In genomic region chr12:50103767-50104321, GRCh38 we compare ENCODE assay signal across 8 cellular contexts. TPM values are rescaled to one million over a fixed set of nuclear protein-coding genes. Genes with fewer than 3 reads are reported as not detected.
DNase-seq lines count a peak whose midpoint lies in the region; ATAC-seq and TF ChIP-seq lines count a peak whose summit lies in the region.

GPD1 (plus strand) TSS chr12:50104008; CDS start chr12:50104051, 43 bp downstream.

- no peak for TF ChIP-seq CTCF in cardiac muscle cell (IDR thresholded peaks at IDR 0.05; ENCODE audit: low read depth, low read length)

- H3K36me3 ChIP-seq in MG63 (peaks cover 16% of the 10 kb centered on the region), cardiac muscle cell (peaks cover 15% of the 10 kb centered on the region)

- ATAC-seq in GM18498 (IDR thresholded peaks at IDR 0.05; ENCODE audit: unreplicated experiment) = no peak
- ATAC-seq in HG02763 (IDR thresholded peaks at IDR 0.05; ENCODE audit: unreplicated experiment) = no peak

- peak; percentile 69 for DNase-seq in COLO668 (lab: John Stamatoyannopoulos, UW; ENCODE audit: unreplicated experiment)
- DNase-seq in MG63 = peak; percentile 17
- DNase-seq in activated naive CD4-positive, alpha-beta T cell treated with anti-CD3 and anti-CD28 coated beads, Interleukin-2, amount 50 U/mL, for 16 hours = peak; percentile 42
- DNase-seq in cardiac muscle cell (ENCODE audit: low read depth in 1 of 2, low spot score in 1 of 2) = peak; percentile 54 to 75
- DNase-seq in posterior cingulate gyrus = peak; percentile 60 to 97 (median 82)
- DNase-seq in KBM-7 = no peak

- H3K27me3 ChIP-seq in MG63 = no peaks in the 10 kb centered on the region
- no peaks in the 10 kb centered on the region for H3K27me3 ChIP-seq in cardiac muscle cell

- H3K9me3 ChIP-seq in MG63 = no peaks in the 10 kb centered on the region
- no peaks in the 10 kb centered on the region for H3K9me3 ChIP-seq in cardiac muscle cell (ENCODE audit: low read depth)

- H3K27ac ChIP-seq in cardiac muscle cell = peak within 1 kb of the TSS; percentile 49

- H3K4me1 ChIP-seq in cardiac muscle cell (ENCODE audit: low read depth) = peaks cover 16% of the 10 kb centered on the region

- in situ Hi-C loops in KBM-7 (cut with MboI; ENCODE audit: low pct_unique_long_range_greater_than_20kb, low sequenced_read_pairs) = no loop called here

- H3K4me3 ChIP-seq in MG63 (no peak within 1 kb of the TSS), cardiac muscle cell (no peak within 1 kb of the TSS)

- intact Hi-C loops in posterior cingulate gyrus (cut with DNase I) = no loop called here

RNA-seq across cellular contexts. Expression of gene GPD1, which starts in this region (rescaled TPM):
- total RNA-seq in MG63 (2014; rRNA removed; shearing (Covaris generic); ENCODE audit: low replicate concordance) = not detected in 2 replicates
- total RNA-seq in cardiac muscle cell = 1.7 and 3.4 TPM in 2 replicates
- polyA plus RNA-seq in cardiac muscle cell = 2.5 and 4.3 TPM in 2 replicates

Comparison
In these comparisons a context has a peak if more than half of its experiments do, and no peak if none do; other contexts are left out.
1. Peak in DNase-seq in MG63; RNA of the gene not detected or under 1 TPM.